ENCODE assay signal across 19 cellular contexts in genomic region chr1:37954316-37954971, GRCh38. TPM values are rescaled to one million over a fixed set of nuclear protein-coding genes. Genes with fewer than 3 reads are reported as not detected.
DNase-seq lines count a peak whose midpoint lies in the region; ATAC-seq, FAIRE-seq and TF ChIP-seq lines count a peak whose summit lies in the region.
"Had no signal": no experiment of that assay in that cellular context is flagged by ENCODE, and none has a peak within 500 bp of the region (broad histone marks: within the 10 kb centered on the region; RNA-seq: fewer than 3 reads in every experiment).

No MANE protein-coding gene starts in this region.

- H3K4me1 ChIP-seq in upper lobe of right lung (no peaks in the 10 kb centered on the region), aorta (ENCODE audit: control insufficient read depth in 1 of 2, insufficient read depth in 2 of 2, low read length in 2 of 2) (no peaks in the 10 kb centered on the region), SK-N-SH (ENCODE audit: control insufficient read depth in 1 of 2, insufficient read depth in 2 of 2, low read depth in 1 of 2, low read length in 1 of 2) (peaks cover 0 to 14% of the 10 kb centered on the region in 2 experiments; a peak in 1 of 4 replicates)
- H3K4me1 ChIP-seq: adrenal gland, psoas muscle, spleen, transverse colon had no signal

- no peaks in the 10 kb centered on the region for H3K9me2 ChIP-seq in SK-N-SH

- POLR2A ChIA-PET in SK-N-SH (lab: Yijun Ruan, JAX): no interaction called here

- peaks cover 12% of the 10 kb centered on the region for H3K4me1 Mint-ChIP-seq in stimulated activated naive CD8-positive, alpha-beta T cell treated with anti-CD3 and anti-CD28 coated beads, Interleukin-15, amount 100 ng/mL, for 72 hours
- H3K4me1 Mint-ChIP-seq: activated T-helper 17 cell treated with anti-CD3 and anti-CD28 coated beads, Interleukin-2, amount 50 U/mL, for 72 hours; B cell; central memory CD8-positive, alpha-beta T cell had no signal

- H3K4me3 ChIP-seq in bronchial epithelial cell (ENCODE audit: low read depth, low read length): no peak overlapping the region
- H3K4me3 ChIP-seq in upper lobe of right lung: no peak overlapping the region
- no peak overlapping the region for H3K4me3 ChIP-seq in aorta (ENCODE audit: low read length in 2 of 2)
- no peak overlapping the region for H3K4me3 ChIP-seq in SK-N-SH (ENCODE audit: low read depth in 2 of 2, low read length in 1 of 2)
- H3K4me3 ChIP-seq: adrenal gland, psoas muscle, spleen, transverse colon had no signal

- WGBS in aorta, 2 donors: 59 to 61% methylated on average over 3 of the region's 3 CpGs
- 92% methylated on average over 3 of the region's 3 CpGs for WGBS in SK-N-SH (ENCODE audit: low lambda C conversion rate)

- no peaks in the 10 kb centered on the region for H4K20me1 ChIP-seq in SK-N-SH (ENCODE audit: insufficient read depth)

- H3K27ac Mint-ChIP-seq in stimulated activated naive CD8-positive, alpha-beta T cell treated with anti-CD3 and anti-CD28 coated beads, Interleukin-15, amount 100 ng/mL, for 72 hours: no peak overlapping the region
- H3K27ac Mint-ChIP-seq: activated T-helper 17 cell treated with anti-CD3 and anti-CD28 coated beads, Interleukin-2, amount 50 U/mL, for 72 hours; B cell; natural killer cell treated with Interleukin-12 subunit alpha and Interleukin-12 subunit beta and Interleukin-15 and Interleukin-18, amount 100 ng/mL, for 72 hours had no signal

- no peak overlapping the region for H3K9ac ChIP-seq in SK-N-SH

- TF ChIP-seq RAD21 in SK-N-SH (IDR thresholded peaks at IDR 0.05; ENCODE audit: low read length): no peak

- no peaks in the 10 kb centered on the region for H3K9me3 Mint-ChIP-seq in stimulated activated naive CD8-positive, alpha-beta T cell treated with anti-CD3 and anti-CD28 coated beads, Interleukin-15, amount 100 ng/mL, for 72 hours
- H3K9me3 Mint-ChIP-seq: activated T-helper 17 cell treated with anti-CD3 and anti-CD28 coated beads, Interleukin-2, amount 50 U/mL, for 72 hours; central memory CD8-positive, alpha-beta T cell; natural killer cell treated with Interleukin-12 subunit alpha and Interleukin-12 subunit beta and Interleukin-15 and Interleukin-18, amount 100 ng/mL, for 72 hours had no signal

- H3K27me3 ChIP-seq in bronchial epithelial cell (ENCODE audit: control insufficient read depth, insufficient read depth, low read length): no peaks in the 10 kb centered on the region
- no peaks in the 10 kb centered on the region for H3K27me3 ChIP-seq in upper lobe of right lung
- no peaks in the 10 kb centered on the region for H3K27me3 ChIP-seq in aorta (ENCODE audit: control insufficient read depth in 1 of 2, insufficient read depth in 2 of 2, low read length in 1 of 2)
- H3K27me3 ChIP-seq in SK-N-SH (ENCODE audit: insufficient read depth): no peaks in the 10 kb centered on the region
- H3K27me3 ChIP-seq: adrenal gland, spleen, transverse colon had no signal

- H2AFZ ChIP-seq in SK-N-SH (ENCODE audit: low read depth): no peak overlapping the region

- no peak overlapping the region for H3K27ac ChIP-seq in upper lobe of right lung
- no peak overlapping the region for H3K27ac ChIP-seq in aorta (ENCODE audit: low read depth in 1 of 2, low read length in 2 of 2)
- no peak overlapping the region for H3K27ac ChIP-seq in SK-N-SH (ENCODE audit: low read depth in 2 of 2, low read length in 1 of 2)
- H3K27ac ChIP-seq: adrenal gland, psoas muscle, RWPE1, spleen, transverse colon had no signal

- CTCF ChIA-PET in SK-N-SH (lab: Yijun Ruan, JAX): interaction anchor here (0.9 kb wide), 1 partner anchor 35 kb away, joined by 3 read pairs; no protein-coding TSS in a partner anchor

- intact Hi-C loops in upper lobe of right lung (cut with DNase I) (no loop called here), aorta (cut with DNase I) (no loop called here)

- H3K9me3 ChIP-seq in upper lobe of right lung (no peaks in the 10 kb centered on the region), aorta (ENCODE audit: control insufficient read depth, low read length) (no peaks in the 10 kb centered on the region), SK-N-SH (no peaks in the 10 kb centered on the region)
- H3K9me3 ChIP-seq: adrenal gland, psoas muscle, spleen, transverse colon had no signal

- TF ChIP-seq CTCF in bronchial epithelial cell (IDR thresholded peaks at IDR 0.05; ENCODE audit: insufficient read depth, low read length, severe bottlenecking) (no peak), upper lobe of right lung (IDR thresholded peaks at IDR 0.05) (no peak), SK-N-SH (IDR thresholded peaks at IDR 0.05) (no peak)

- no peak overlapping the region for H3K4me3 Mint-ChIP-seq in stimulated activated naive CD8-positive, alpha-beta T cell treated with anti-CD3 and anti-CD28 coated beads, Interleukin-15, amount 100 ng/mL, for 72 hours
- H3K4me3 Mint-ChIP-seq: activated T-helper 17 cell treated with anti-CD3 and anti-CD28 coated beads, Interleukin-2, amount 50 U/mL, for 72 hours; B cell; central memory CD8-positive, alpha-beta T cell; natural killer cell treated with Interleukin-12 subunit alpha and Interleukin-12 subunit beta and Interleukin-15 and Interleukin-18, amount 100 ng/mL, for 72 hours had no signal

- TF ChIP-seq EP300 in SK-N-SH (IDR thresholded peaks at IDR 0.05; ENCODE audit: borderline replicate concordance in 1 of 2, low read depth in 1 of 2, low read length in 1 of 2): no peak

- H3K27me3 Mint-ChIP-seq in stimulated activated naive CD8-positive, alpha-beta T cell treated with anti-CD3 and anti-CD28 coated beads, Interleukin-15, amount 100 ng/mL, for 72 hours: no peaks in the 10 kb centered on the region
- H3K27me3 Mint-ChIP-seq: activated T-helper 17 cell treated with anti-CD3 and anti-CD28 coated beads, Interleukin-2, amount 50 U/mL, for 72 hours; B cell; central memory CD8-positive, alpha-beta T cell; natural killer cell treated with Interleukin-12 subunit alpha and Interleukin-12 subunit beta and Interleukin-15 and Interleukin-18, amount 100 ng/mL, for 72 hours had no signal

- FAIRE-seq in bronchial epithelial cell (lab: Jason Lieb, UNC): peak; percentile 23
- FAIRE-seq: H1, islet of Langerhans had no signal

- no peak for DNase-seq in stimulated activated naive CD8-positive, alpha-beta T cell treated with anti-CD3 and anti-CD28 coated beads, Interleukin-15, amount 100 ng/mL, for 72 hours
- DNase-seq in stimulated activated naive CD8-positive, alpha-beta T cell treated with anti-CD3 and anti-CD28 coated beads, Interleukin-15, Interleukin-2, amounts not matched to agents 100 U/mL and 50 U/mL, for 24 hours: no peak
- peak; percentile 54 for DNase-seq in NCI-H2171 treated with DMSO at 0.1 percent for 48 hours (lab: John Stamatoyannopoulos, UW)
- DNase-seq in bronchial epithelial cell (ENCODE audit: low read depth): no peak
- peak; percentile 27 for DNase-seq in upper lobe of right lung
- no peak for DNase-seq in aorta
- DNase-seq in SK-N-SH: no peak
- DNase-seq: adrenal gland, spleen, transverse colon had no signal

- no peaks in the 10 kb centered on the region for H3K79me2 ChIP-seq in SK-N-SH (ENCODE audit: insufficient read depth)

- H3F3A ChIP-seq in SK-N-SH (replicated peaks; ENCODE audit: insufficient read depth): peaks cover 16% of the 10 kb centered on the region

- no peak overlapping the region for H3K4me2 ChIP-seq in SK-N-SH

- peaks cover 4% of the 10 kb centered on the region for H3K36me3 ChIP-seq in bronchial epithelial cell (ENCODE audit: control insufficient read depth, insufficient read depth, low read length)
- peaks cover 33% of the 10 kb centered on the region for H3K36me3 ChIP-seq in upper lobe of right lung
- peaks cover 3 to 5% of the 10 kb centered on the region in 2 donors for H3K36me3 ChIP-seq in aorta (ENCODE audit: control insufficient read depth in 1 of 2, insufficient read depth in 2 of 2, low read length in 1 of 2)
- peaks cover 10 to 14% of the 10 kb centered on the region in 2 experiments for H3K36me3 ChIP-seq in SK-N-SH (replicated peaks in 1 of 2; ENCODE audit: control insufficient read depth in 1 of 2, insufficient read depth in 2 of 2, low read length in 1 of 2)

- ATAC-seq in stimulated activated naive CD8-positive, alpha-beta T cell treated with anti-CD3 and anti-CD28 coated beads, Interleukin-15, amount 100 ng/mL, for 72 hours: peak; percentile 15
- ATAC-seq in stimulated activated naive CD8-positive, alpha-beta T cell treated with anti-CD3 and anti-CD28 coated beads, Interleukin-15, Interleukin-2, amounts not matched to agents 100 U/mL and 50 U/mL, for 24 hours: no peak
- ATAC-seq in upper lobe of right lung (no peak), aorta (ENCODE audit: low FRiP score) (no peak), HG02571 (IDR thresholded peaks at IDR 0.05; ENCODE audit: unreplicated experiment) (no peak)
- ATAC-seq: activated T-helper 17 cell treated with anti-CD3 and anti-CD28 coated beads, Interleukin-2, amount 50 U/mL, for 72 hours; natural killer cell treated with Interleukin-12 subunit alpha and Interleukin-12 subunit beta and Interleukin-15 and Interleukin-18, amount 100 ng/mL, for 72 hours had no signal

TF ChIP-seq in SK-N-SH, 30 proteins besides CTCF, POLR2A, EP300 and RAD21 (continues in another document):
- no peak for TF ChIP-seq TAF1 (IDR thresholded peaks at IDR 0.05; ENCODE audit: borderline replicate concordance, low read depth, low read length)
- no peak for TF ChIP-seq RXRA (IDR thresholded peaks at IDR 0.05; ENCODE audit: borderline replicate concordance, low read depth)
- no peak for TF ChIP-seq JUND (IDR thresholded peaks at IDR 0.05)

RNA-seq across cellular contexts. Expression of gene INPP5B, which starts 7.6 kb away (rescaled TPM):
- total RNA-seq in bronchial epithelial cell: 5.6 and 8.4 TPM in 2 replicates
- total RNA-seq in upper lobe of right lung: 44.8 TPM
- 10 to 100 TPM; 38.4 to 52.2 TPM for total RNA-seq in aorta
- polyA plus RNA-seq in aorta: 10 to 100 TPM in 1 of 2 donors, 1 to 10 TPM in 1; 6.4 to 28.3 TPM
- 10.5 and 12.3 TPM in 2 replicates for polyA plus RNA-seq in SK-N-SH (2012; rRNA removed)
- polyA plus RNA-seq in SK-N-SH (2012; cell fraction: cytosol; rRNA removed): 5.9 and 7.3 TPM in 2 replicates
- 20.9 and 24.8 TPM in 2 replicates for polyA plus RNA-seq in SK-N-SH (2012; cell fraction: nucleus; rRNA removed)

RNA-seq across cellular contexts. Expression of gene SF3A3, which starts 35.4 kb away (rescaled TPM):
- total RNA-seq in bronchial epithelial cell (83.2 and 90.6 TPM in 2 replicates), upper lobe of right lung (48.7 TPM), aorta (10 to 100 TPM; 52.5 to 56.9 TPM)
- polyA plus RNA-seq in aorta (10 to 100 TPM; 18.8 to 29.0 TPM), SK-N-SH (2012; rRNA removed) (35.3 and 41.5 TPM in 2 replicates)
- 46.3 and 54.9 TPM in 2 replicates for polyA plus RNA-seq in SK-N-SH (2012; cell fraction: cytosol; rRNA removed)
- 23.1 and 44.0 TPM in 2 replicates for polyA plus RNA-seq in SK-N-SH (2012; cell fraction: nucleus; rRNA removed)

RNA-seq across cellular contexts. Expression of gene FHL3, which starts 50.9 kb away (rescaled TPM):
- 2.6 and 6.7 TPM in 2 replicates for total RNA-seq in bronchial epithelial cell
- 22.4 TPM for total RNA-seq in upper lobe of right lung
- total RNA-seq in aorta: 10 to 100 TPM; 43.4 to 67.9 TPM
- 10 to 100 TPM; 29.9 to 53.1 TPM for polyA plus RNA-seq in aorta
- 4.2 and 6.8 TPM in 2 replicates for polyA plus RNA-seq in SK-N-SH (2012; rRNA removed)
- 4.1 and 7.3 TPM in 2 replicates for polyA plus RNA-seq in SK-N-SH (2012; cell fraction: cytosol; rRNA removed)
- polyA plus RNA-seq in SK-N-SH (2012; cell fraction: nucleus; rRNA removed): 13.5 and 14.1 TPM in 2 replicates

RNA-seq across cellular contexts. Expression of gene UTP11, which starts 58.1 kb away (rescaled TPM):
- total RNA-seq in bronchial epithelial cell: 20.5 and 20.9 TPM in 2 replicates
- 29.1 TPM for total RNA-seq in upper lobe of right lung
- total RNA-seq in aorta: 10 to 100 TPM; 28.4 to 28.8 TPM
- 10 to 100 TPM; 24.2 to 29.9 TPM for polyA plus RNA-seq in aorta
- 26.8 and 27.3 TPM in 2 replicates for polyA plus RNA-seq in SK-N-SH (2012; rRNA removed)
- 38.0 and 45.1 TPM in 2 replicates for polyA plus RNA-seq in SK-N-SH (2012; cell fraction: cytosol; rRNA removed)
- 12.3 and 17.0 TPM in 2 replicates for polyA plus RNA-seq in SK-N-SH (2012; cell fraction: nucleus; rRNA removed)

Comparison
In these comparisons a context has a peak if more than half of its experiments do, and no peak if none do; other contexts are left out.
1. DNase-seq: peak in NCI-H2171 treated with DMSO at 0.1 percent for 48 hours (single experiment) and upper lobe of right lung (single experiment); none in stimulated activated naive CD8-positive, alpha-beta T cell treated with anti-CD3 and anti-CD28 coated beads, Interleukin-15, amount 100 ng/mL, for 72 hours (0 of 2), stimulated activated naive CD8-positive, alpha-beta T cell treated with anti-CD3 and anti-CD28 coated beads, Interleukin-15, Interleukin-2, amounts not matched to agents 100 U/mL and 50 U/mL, for 24 hours (single experiment), bronchial epithelial cell (single experiment), aorta (0 of 2) and SK-N-SH (single experiment).